ENCODE assay signal across 10 cellular contexts in genomic region chr3:171788546-171789351, GRCh38. TPM values are rescaled to one million over a fixed set of nuclear protein-coding genes. Genes with fewer than 3 reads are reported as not detected.
DNase-seq lines count a peak whose midpoint lies in the region; ATAC-seq lines count a peak whose summit lies in the region.
"Had no signal": no experiment of that assay in that cellular context is flagged by ENCODE, and none has a peak within 500 bp of the region (broad histone marks: within the 10 kb centered on the region; RNA-seq: fewer than 3 reads in every experiment).

No MANE protein-coding gene starts in this region.

- in situ Hi-C loops in ACHN (cut with HindIII; ENCODE audit: low pct_ligation_motif_present, low pct_unique_long_range_greater_than_20kb, low sequenced_read_pairs) = no loop called here

- peak overlapping the region; percentile 85 for H3K27ac ChIP-seq in temporal lobe (ENCODE audit: low read depth, low read length)

- peak; percentile 8 for DNase-seq in NCI-H2171 treated with DMSO at 0.1 percent for 48 hours (lab: John Stamatoyannopoulos, UW)
- no peak for DNase-seq in NCI-H2171 (lab: John Stamatoyannopoulos, UW)
- peak; percentile 57 to 71 for DNase-seq in SHP77 (lab: John Stamatoyannopoulos, UW)
- DNase-seq in fibroblast of the conjunctiva (ENCODE audit: low read depth) = peak; percentile 80
- no peak for DNase-seq in ACHN
- DNase-seq: activated naive CD4-positive, alpha-beta T cell treated with Interleukin-2 at 50 U/mL for 16 hours; stimulated activated CD8-positive, alpha-beta memory T cell treated with anti-CD3 and anti-CD28 coated beads, Interleukin-4, amount 100 ng/mL, for 48 hours had no signal

- ATAC-seq in GM21737 (IDR thresholded peaks at IDR 0.05; ENCODE audit: unreplicated experiment) = no peak
- no peak for ATAC-seq in HG02588 (IDR thresholded peaks at IDR 0.05; ENCODE audit: unreplicated experiment)

RNA-seq across cellular contexts. Expression of gene PLD1, which starts 21.5 kb away (rescaled TPM):
- total RNA-seq in temporal lobe = 3.9 TPM

RNA-seq across cellular contexts. Expression of gene TMEM212, which starts 54.4 kb away (rescaled TPM):
- total RNA-seq in temporal lobe = not detected

Comparison
In these comparisons a context has a peak if more than half of its experiments do, and no peak if none do; other contexts are left out.
1. DNase-seq: peak in NCI-H2171 treated with DMSO at 0.1 percent for 48 hours (single experiment), SHP77 (2 of 2) and fibroblast of the conjunctiva (single experiment); none in NCI-H2171 (single experiment) and ACHN (single experiment).